ENCODE assay signal across 1 cellular context in genomic region chr17:32970281-32970680, GRCh38.
TF ChIP-seq lines count a peak whose summit lies in the region.

No MANE protein-coding gene starts in this region.

TF ChIP-seq in GM12878, 131 proteins besides CTCF, POLR2A, EP300 and RAD21:
- no peak for TF ChIP-seq SUPT20H (IDR thresholded peaks at IDR 0.05; ENCODE audit: borderline replicate concordance, control insufficient read depth, low read depth, low read length)
- no peak for TF ChIP-seq KAT2A (conservative IDR thresholded peaks at IDR 0.05; ENCODE audit: control insufficient read depth, low read depth, low read length)
- TF ChIP-seq CEBPB (IDR thresholded peaks at IDR 0.05; ENCODE audit: borderline replicate concordance in 1 of 2, low read depth in 2 of 2, low read length in 2 of 2): no peak
- peak; percentile 93 for TF ChIP-seq TCF3 (IDR thresholded peaks at IDR 0.05; ENCODE audit: borderline replicate concordance, insufficient read depth, low read depth, low read length)
- TF ChIP-seq KLF5 (IDR thresholded peaks at IDR 0.05; ENCODE audit: partially characterized antibody): no peak
- TF ChIP-seq GABPA (IDR thresholded peaks at IDR 0.05; ENCODE audit: low read depth): no peak
- TF ChIP-seq E2F4 (IDR thresholded peaks at IDR 0.05; ENCODE audit: low read depth, low read length): no peak
- TF ChIP-seq ZBTB11 (CRISPR knock-in tag; IDR thresholded peaks at IDR 0.05): no peak
- TF ChIP-seq IKZF1 (conservative IDR thresholded peaks at IDR 0.05): peak; percentile 43
- peak in 1 of 2 experiments; percentile 35; a peak in 1 of 4 replicates for TF ChIP-seq IKZF2 (IDR thresholded peaks at IDR 0.05)
- TF ChIP-seq DPF2 (IDR thresholded peaks at IDR 0.05): 0 out of 2 replicates have a peak, but pooled peaks have one; percentile 16
- no peak for TF ChIP-seq SMAD5 (IDR thresholded peaks at IDR 0.05; ENCODE audit: low read depth)
- peak; percentile 32; the same call in 1 of the 2 replicates for TF ChIP-seq JUNB (IDR thresholded peaks at IDR 0.05)
- TF ChIP-seq MEF2A (IDR thresholded peaks at IDR 0.05; ENCODE audit: insufficient read depth, low read depth, low read length): no peak
- TF ChIP-seq TAF1 (IDR thresholded peaks at IDR 0.05; ENCODE audit: borderline replicate concordance, low read depth, low read length): no peak
- no peak for TF ChIP-seq FOS (IDR thresholded peaks at IDR 0.05; ENCODE audit: borderline replicate concordance, extremely low read depth, insufficient read length)
- 0 out of 3 replicates have a peak, but pooled peaks have one; percentile 35 for TF ChIP-seq POU2F2 (IDR thresholded peaks at IDR 0.05; ENCODE audit: borderline replicate concordance, low read depth, low read length)
- 0 out of 2 replicates have a peak, but pooled peaks have one; percentile 29 for TF ChIP-seq NR2F1 (conservative IDR thresholded peaks at IDR 0.05)
- no peak for TF ChIP-seq ZSCAN29 (IDR thresholded peaks at IDR 0.05)
- TF ChIP-seq ZNF384 (IDR thresholded peaks at IDR 0.05; ENCODE audit: borderline replicate concordance, low read depth, low read length): no peak
- TF ChIP-seq IRF4 (IDR thresholded peaks at IDR 0.05; ENCODE audit: low read depth, low read length): 0 out of 2 replicates have a peak, but pooled peaks have one; percentile 44
- TF ChIP-seq EZH2 (IDR thresholded peaks at IDR 0.05; ENCODE audit: borderline replicate concordance, control insufficient read depth, low read depth, low read length): no peak
- no peak for TF ChIP-seq SREBF1 (IDR thresholded peaks at IDR 0.05; ENCODE audit: low read length)
- no peak for TF ChIP-seq REST (IDR thresholded peaks at IDR 0.05; ENCODE audit: low read depth, low read length)
- TF ChIP-seq RUNX3 (IDR thresholded peaks at IDR 0.05; ENCODE audit: low read length): peak; percentile 41; the same call in 1 of the 2 replicates
- no peak for TF ChIP-seq FOXM1 (IDR thresholded peaks at IDR 0.05; ENCODE audit: low read depth, low read length)
- no peak for TF ChIP-seq MXI1 (IDR thresholded peaks at IDR 0.05; ENCODE audit: low read depth, low read length)
- peak; percentile 99 for TF ChIP-seq TCF12 (IDR thresholded peaks at IDR 0.05; ENCODE audit: low read depth, low read length)
- no peak for TF ChIP-seq ZNF274 (IDR thresholded peaks at IDR 0.05; ENCODE audit: insufficient read depth, insufficient read length)
- no peak for TF ChIP-seq RAD51 (IDR thresholded peaks at IDR 0.05)
- TF ChIP-seq BHLHE40 (IDR thresholded peaks at IDR 0.05; ENCODE audit: borderline replicate concordance in 1 of 2, low read depth in 2 of 2, low read length in 1 of 2): peak in 1 of 2 experiments; percentile 16; a peak in 1 of 4 replicates
- TF ChIP-seq SIN3A (IDR thresholded peaks at IDR 0.05; ENCODE audit: low read depth, low read length): no peak
- no peak for TF ChIP-seq KDM1A (IDR thresholded peaks at IDR 0.05; ENCODE audit: borderline replicate concordance)
- no peak for TF ChIP-seq ZNF687 (IDR thresholded peaks at IDR 0.05)
- TF ChIP-seq TBL1XR1 (IDR thresholded peaks at IDR 0.05; ENCODE audit: low read depth, low read length): no peak
- no peak for TF ChIP-seq SREBF2 (IDR thresholded peaks at IDR 0.05; ENCODE audit: low read length)
- peak; percentile 41; the same call in 1 of the 2 replicates for TF ChIP-seq BCL11A (IDR thresholded peaks at IDR 0.05; ENCODE audit: low read depth, low read length)
